In genomic region chr11:57095896-57096295, GRCh38 we compare ENCODE assay signal across 29 cellular contexts.
"Had no signal": no experiment of that assay in that cellular context is flagged by ENCODE, and none has a peak within 500 bp of the region (broad histone marks: within the 10 kb centered on the region; RNA-seq: fewer than 3 reads in every experiment).

No MANE protein-coding gene starts in this region.

- H3K27me3 ChIP-seq: ascending aorta, breast epithelium, cardiac muscle cell, colonic mucosa, esophagus squamous epithelium had no signal

- DNase-seq: activated CD4-positive, alpha-beta memory T cell treated with anti-CD3 and anti-CD28 coated beads for 36 hours; activated CD4-positive, alpha-beta T cell treated with anti-CD3 and anti-CD28 coated beads for 36 hours; activated CD4-positive, alpha-beta T cell treated with anti-CD3 and anti-CD28 coated beads, Interleukin-2, amount 10 ng/mL, durations not matched to agents 24 days and 14 days; activated CD4-positive, CD25-positive, alpha-beta regulatory T cell; activated CD4-positive, CD25-positive, alpha-beta regulatory T cell treated with anti-CD3 and anti-CD28 coated beads, Interleukin-2, amount 50 U/mL, for 72 hours; activated CD8-positive, alpha-beta memory T cell treated with anti-CD3 and anti-CD28 coated beads, Interleukin-2, amount 10 ng/mL, durations not matched to agents 7 days and 5 days; activated CD8-positive, alpha-beta memory T cell treated with anti-CD3 and anti-CD28 coated beads, Interleukin-2, amount 50 U/mL, for 4 hours; activated CD8-positive, alpha-beta T cell treated with anti-CD3 and anti-CD28 coated beads, Interleukin-2, amount 10 ng/mL, durations not matched to agents 7 days and 5 days; activated naive CD4-positive, alpha-beta T cell; activated naive CD4-positive, alpha-beta T cell treated with anti-CD3 and anti-CD28 coated beads, Interleukin-2, amount 10 ng/mL, durations not matched to agents 7 days and 5 days; activated naive CD8-positive, alpha-beta T cell treated with anti-CD3 and anti-CD28 coated beads, Interleukin-2, amount 10 ng/mL, durations not matched to agents 7 days and 5 days; activated T-cell treated with anti-CD3 and anti-CD28 coated beads, Interleukin-2, amount 50 U/mL, for 1 hour; activated T-cell treated with anti-CD3 and anti-CD28 coated beads, Interleukin-2, amount 50 U/mL, for 48 hours; central memory CD4-positive, alpha-beta T cell; cerebellar nuclear complex; colonic mucosa; effector CD8-positive, alpha-beta T cell; esophagus squamous epithelium; head of caudate nucleus; T-cell; T-helper 9 cell had no signal

- H3K36me3 ChIP-seq: ascending aorta, breast epithelium, cardiac muscle cell, colonic mucosa, esophagus squamous epithelium had no signal

- H3K27ac ChIP-seq: ascending aorta, breast epithelium, cardiac muscle cell, colonic mucosa, epithelial cell of prostate, esophagus squamous epithelium had no signal

- H3K4me1 ChIP-seq: ascending aorta, breast epithelium, colonic mucosa, esophagus squamous epithelium had no signal

- H3K27ac Mint-ChIP-seq: activated CD4-positive, alpha-beta memory T cell treated with anti-CD3 and anti-CD28 coated beads for 36 hours; activated CD4-positive, alpha-beta T cell treated with anti-CD3 and anti-CD28 coated beads for 36 hours; activated CD4-positive, alpha-beta T cell treated with anti-CD3 and anti-CD28 coated beads, Interleukin-2, amount 10 ng/mL, durations not matched to agents 24 days and 14 days; activated CD8-positive, alpha-beta memory T cell treated with anti-CD3 and anti-CD28 coated beads, Interleukin-2, amount 10 ng/mL, durations not matched to agents 7 days and 5 days; activated CD8-positive, alpha-beta T cell treated with anti-CD3 and anti-CD28 coated beads, Interleukin-2, amount 10 ng/mL, durations not matched to agents 7 days and 5 days; activated naive CD4-positive, alpha-beta T cell treated with anti-CD3 and anti-CD28 coated beads, Interleukin-2, amount 10 ng/mL, durations not matched to agents 7 days and 5 days; activated naive CD4-positive, alpha-beta T cell treated with anti-CD3 and anti-CD28 coated beads, Interleukin-2, amount 50 U/mL, for 72 hours; activated naive CD8-positive, alpha-beta T cell treated with anti-CD3 and anti-CD28 coated beads, Interleukin-2, amount 10 ng/mL, durations not matched to agents 7 days and 5 days; activated T-helper 1 cell treated with anti-CD3 and anti-CD28 coated beads, Interleukin-12 subunit alpha, Interleukin-12 subunit beta, Interleukin-2, Interleukin-4 antibody, amounts not matched to agents 30 ng/mL and 10 ng/mL and 1 ng/mL, durations not matched to agents 14 hours and 24 hours and 36 hours; T-cell; T-helper 1 cell treated with Interleukin-12 subunit alpha and Interleukin-12 subunit beta and Interleukin-4 antibody, amounts not matched to agents 30 μg/mL and 1 μg/mL, for 36 hours had no signal

- H3K4me3 Mint-ChIP-seq: activated CD4-positive, alpha-beta memory T cell treated with anti-CD3 and anti-CD28 coated beads for 36 hours; activated CD4-positive, alpha-beta T cell treated with anti-CD3 and anti-CD28 coated beads for 36 hours; activated CD4-positive, alpha-beta T cell treated with anti-CD3 and anti-CD28 coated beads, Interleukin-2, amount 10 ng/mL, durations not matched to agents 24 days and 14 days; activated CD8-positive, alpha-beta memory T cell treated with anti-CD3 and anti-CD28 coated beads, Interleukin-2, amount 10 ng/mL, durations not matched to agents 7 days and 5 days; activated CD8-positive, alpha-beta T cell treated with anti-CD3 and anti-CD28 coated beads, Interleukin-2, amount 10 ng/mL, durations not matched to agents 7 days and 5 days; activated naive CD4-positive, alpha-beta T cell treated with anti-CD3 and anti-CD28 coated beads, Interleukin-2, amount 10 ng/mL, durations not matched to agents 7 days and 5 days; activated naive CD8-positive, alpha-beta T cell treated with anti-CD3 and anti-CD28 coated beads, Interleukin-2, amount 10 ng/mL, durations not matched to agents 7 days and 5 days; activated T-helper 1 cell treated with anti-CD3 and anti-CD28 coated beads, Interleukin-12 subunit alpha, Interleukin-12 subunit beta, Interleukin-2, Interleukin-4 antibody, amounts not matched to agents 30 ng/mL and 10 ng/mL and 1 ng/mL, durations not matched to agents 14 hours and 24 hours and 36 hours; brain; T-cell; T-helper 1 cell treated with Interleukin-12 subunit alpha and Interleukin-12 subunit beta and Interleukin-4 antibody, amounts not matched to agents 30 μg/mL and 1 μg/mL, for 36 hours had no signal

- ATAC-seq: activated CD4-positive, alpha-beta T cell treated with anti-CD3 and anti-CD28 coated beads for 36 hours; activated CD8-positive, alpha-beta memory T cell treated with anti-CD3 and anti-CD28 coated beads, Interleukin-2, amount 10 ng/mL, durations not matched to agents 7 days and 5 days; activated CD8-positive, alpha-beta T cell treated with anti-CD3 and anti-CD28 coated beads, Interleukin-2, amount 10 ng/mL, durations not matched to agents 7 days and 5 days; activated naive CD4-positive, alpha-beta T cell treated with anti-CD3 and anti-CD28 coated beads, Interleukin-2, amount 50 U/mL, for 72 hours; T-cell had no signal

- H3K4me3 ChIP-seq: ascending aorta, breast epithelium, cardiac muscle cell, colonic mucosa, esophagus squamous epithelium had no signal

- H3K9me3 ChIP-seq: ascending aorta, breast epithelium, colonic mucosa, esophagus squamous epithelium had no signal

- H3K27me3 Mint-ChIP-seq: activated CD4-positive, alpha-beta memory T cell treated with anti-CD3 and anti-CD28 coated beads for 36 hours; activated CD4-positive, alpha-beta T cell treated with anti-CD3 and anti-CD28 coated beads, Interleukin-2, amount 10 ng/mL, durations not matched to agents 24 days and 14 days; activated CD8-positive, alpha-beta memory T cell treated with anti-CD3 and anti-CD28 coated beads, Interleukin-2, amount 10 ng/mL, durations not matched to agents 7 days and 5 days had no signal

- H3K9me3 Mint-ChIP-seq: activated CD4-positive, alpha-beta memory T cell treated with anti-CD3 and anti-CD28 coated beads for 36 hours; activated CD4-positive, alpha-beta T cell treated with anti-CD3 and anti-CD28 coated beads, Interleukin-2, amount 10 ng/mL, durations not matched to agents 24 days and 14 days; activated naive CD4-positive, alpha-beta T cell treated with anti-CD3 and anti-CD28 coated beads, Interleukin-2, amount 10 ng/mL, durations not matched to agents 7 days and 5 days; activated naive CD8-positive, alpha-beta T cell treated with anti-CD3 and anti-CD28 coated beads, Interleukin-2, amount 10 ng/mL, durations not matched to agents 7 days and 5 days; activated T-helper 1 cell treated with anti-CD3 and anti-CD28 coated beads, Interleukin-12 subunit alpha, Interleukin-12 subunit beta, Interleukin-2, Interleukin-4 antibody, amounts not matched to agents 30 ng/mL and 10 ng/mL and 1 ng/mL, durations not matched to agents 14 hours and 24 hours and 36 hours; brain; T-cell; T-helper 1 cell treated with Interleukin-12 subunit alpha and Interleukin-12 subunit beta and Interleukin-4 antibody, amounts not matched to agents 30 μg/mL and 1 μg/mL, for 36 hours had no signal

- H3K36me3 Mint-ChIP-seq: activated CD4-positive, alpha-beta memory T cell treated with anti-CD3 and anti-CD28 coated beads for 36 hours; activated CD8-positive, alpha-beta memory T cell treated with anti-CD3 and anti-CD28 coated beads, Interleukin-2, amount 10 ng/mL, durations not matched to agents 7 days and 5 days; activated naive CD4-positive, alpha-beta T cell treated with anti-CD3 and anti-CD28 coated beads, Interleukin-2, amount 10 ng/mL, durations not matched to agents 7 days and 5 days; activated naive CD4-positive, alpha-beta T cell treated with anti-CD3 and anti-CD28 coated beads, Interleukin-2, amount 50 U/mL, for 72 hours; activated naive CD8-positive, alpha-beta T cell treated with anti-CD3 and anti-CD28 coated beads, Interleukin-2, amount 10 ng/mL, durations not matched to agents 7 days and 5 days; brain; T-cell had no signal

- H3K4me1 Mint-ChIP-seq: activated CD4-positive, alpha-beta T cell treated with anti-CD3 and anti-CD28 coated beads for 36 hours; activated CD4-positive, alpha-beta T cell treated with anti-CD3 and anti-CD28 coated beads, Interleukin-2, amount 10 ng/mL, durations not matched to agents 24 days and 14 days; activated CD8-positive, alpha-beta memory T cell treated with anti-CD3 and anti-CD28 coated beads, Interleukin-2, amount 10 ng/mL, durations not matched to agents 7 days and 5 days; activated naive CD4-positive, alpha-beta T cell treated with anti-CD3 and anti-CD28 coated beads, Interleukin-2, amount 10 ng/mL, durations not matched to agents 7 days and 5 days; activated naive CD8-positive, alpha-beta T cell treated with anti-CD3 and anti-CD28 coated beads, Interleukin-2, amount 10 ng/mL, durations not matched to agents 7 days and 5 days; T-cell had no signal
